Comparison of ENCODE assay signal across 26 cellular contexts in the genomic region with DNA sequence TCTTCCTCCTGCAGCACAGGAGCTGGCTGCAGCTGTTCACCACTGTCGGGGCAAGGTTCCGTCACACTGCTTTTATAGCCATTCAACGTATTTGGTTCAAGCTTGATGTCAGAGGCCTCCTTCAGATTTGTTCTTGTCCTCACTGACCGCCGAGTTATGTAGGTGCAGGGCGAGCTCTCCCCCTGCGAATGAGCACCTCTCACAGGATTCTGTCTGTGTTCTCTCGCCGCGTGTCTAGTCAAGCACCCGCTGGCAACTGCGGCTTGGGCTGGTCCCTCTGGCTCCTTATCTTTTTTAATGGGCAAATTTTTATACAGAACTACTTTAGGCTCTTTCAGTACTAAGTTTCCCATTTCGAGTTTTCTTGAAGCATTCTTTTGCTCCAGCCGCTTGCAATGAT.
"Had no signal": no experiment of that assay in that cellular context is flagged by ENCODE, and none has a peak within 500 bp of the region (broad histone marks: within the 10 kb centered on the region; RNA-seq: fewer than 3 reads in every experiment).

No MANE protein-coding gene starts in this region.

- H3K27me3 ChIP-seq: colonic mucosa, esophagus squamous epithelium, heart right ventricle, right lobe of liver, transverse colon had no signal

- H3K36me3 ChIP-seq: colonic mucosa had no signal

- H3K9me3 Mint-ChIP-seq: dendritic cell treated with granulocyte-macrophage colony-stimulating factor and Interleukin-4, amounts not matched to agents 40 ng/mL and 50 ng/mL, for 4 days; immature natural killer cell; natural killer cell; stimulated activated naive B cell treated with anti-CD40 and anti-IgM and Interleukin-4, amounts not matched to agents 10 μg/mL and 1 μg/mL and 100 μg/mL, for 72 hours; stimulated activated naive CD8-positive, alpha-beta T cell treated with anti-CD3 and anti-CD28 coated beads, Interleukin-15, Interleukin-2, amounts not matched to agents 100 ng/mL and 50 ng/mL, for 24 hours had no signal

- H3K9me3 ChIP-seq: colonic mucosa, esophagus squamous epithelium, heart right ventricle, lower lobe of right lung, right lobe of liver, thoracic aorta, transverse colon had no signal

- H3K4me3 Mint-ChIP-seq: dendritic cell treated with granulocyte-macrophage colony-stimulating factor and Interleukin-4, amounts not matched to agents 40 ng/mL and 50 ng/mL, for 4 days; immature natural killer cell; natural killer cell; stimulated activated naive B cell treated with anti-CD40 and anti-IgM and Interleukin-4, amounts not matched to agents 10 μg/mL and 1 μg/mL and 100 μg/mL, for 72 hours; stimulated activated naive CD8-positive, alpha-beta T cell treated with anti-CD3 and anti-CD28 coated beads, Interleukin-15, Interleukin-2, amounts not matched to agents 100 ng/mL and 50 ng/mL, for 24 hours had no signal

- H3K27ac Mint-ChIP-seq: dendritic cell treated with granulocyte-macrophage colony-stimulating factor and Interleukin-4, amounts not matched to agents 40 ng/mL and 50 ng/mL, for 4 days; immature natural killer cell; natural killer cell; progenitor cell of endocrine pancreas; stimulated activated naive B cell treated with anti-CD40 and anti-IgM and Interleukin-4, amounts not matched to agents 10 μg/mL and 1 μg/mL and 100 μg/mL, for 72 hours; stimulated activated naive CD8-positive, alpha-beta T cell treated with anti-CD3 and anti-CD28 coated beads, Interleukin-15, Interleukin-2, amounts not matched to agents 100 ng/mL and 50 ng/mL, for 24 hours had no signal

- H3K27ac ChIP-seq: colonic mucosa, esophagus squamous epithelium, heart right ventricle, lower lobe of right lung, parathyroid adenoma, right lobe of liver, thoracic aorta, transverse colon had no signal

- H3K4me1 ChIP-seq: colonic mucosa, esophagus squamous epithelium, lower lobe of right lung, parathyroid adenoma, right lobe of liver had no signal

- H3K9ac ChIP-seq: parathyroid adenoma had no signal

- H3K4me1 Mint-ChIP-seq: immature natural killer cell; natural killer cell; stimulated activated naive B cell treated with anti-CD40 and anti-IgM and Interleukin-4, amounts not matched to agents 10 μg/mL and 1 μg/mL and 100 μg/mL, for 72 hours had no signal

- DNase-seq: colonic mucosa; effector memory CD4-positive, alpha-beta T cell; esophagus squamous epithelium; foreskin melanocyte; glutamatergic neuron; heart right ventricle; hippocampal formation; immature natural killer cell; islet precursor cell; kidney glomerular epithelial cell; left colon; left ventricle myocardium superior; lower lobe of right lung; natural killer cell; occipital lobe; right lobe of liver; small intestine; stimulated activated CD4-positive, alpha-beta T cell treated with anti-CD3 and anti-CD28 coated beads, Interleukin-15, amount 100 ng/mL, for 24 hours; stimulated activated CD4-positive, alpha-beta T cell treated with anti-CD3 and anti-CD28 coated beads, Interleukin-2, amount 100 ng/mL, for 48 hours; stimulated activated naive B cell treated with anti-CD40 and anti-IgM and Interleukin-4, amounts not matched to agents 10 μg/mL and 1 μg/mL and 100 μg/mL, for 72 hours; transverse colon had no signal

- ATAC-seq: heart right ventricle; left colon; left ventricle myocardium superior; natural killer cell; right lobe of liver; stimulated activated naive B cell treated with anti-CD40 and anti-IgM and Interleukin-4, amounts not matched to agents 10 μg/mL and 1 μg/mL and 100 μg/mL, for 72 hours had no signal

- H3K27me3 Mint-ChIP-seq: dendritic cell treated with granulocyte-macrophage colony-stimulating factor and Interleukin-4, amounts not matched to agents 40 ng/mL and 50 ng/mL, for 4 days; progenitor cell of endocrine pancreas; stimulated activated naive B cell treated with anti-CD40 and anti-IgM and Interleukin-4, amounts not matched to agents 10 μg/mL and 1 μg/mL and 100 μg/mL, for 72 hours; stimulated activated naive CD8-positive, alpha-beta T cell treated with anti-CD3 and anti-CD28 coated beads, Interleukin-15, Interleukin-2, amounts not matched to agents 100 ng/mL and 50 ng/mL, for 24 hours had no signal

- H3K4me3 ChIP-seq: colonic mucosa, esophagus squamous epithelium, heart right ventricle, lower lobe of right lung, right lobe of liver, thoracic aorta, transverse colon had no signal
